Comparison of ENCODE assay signal across 2 cellular contexts in the genomic region with DNA sequence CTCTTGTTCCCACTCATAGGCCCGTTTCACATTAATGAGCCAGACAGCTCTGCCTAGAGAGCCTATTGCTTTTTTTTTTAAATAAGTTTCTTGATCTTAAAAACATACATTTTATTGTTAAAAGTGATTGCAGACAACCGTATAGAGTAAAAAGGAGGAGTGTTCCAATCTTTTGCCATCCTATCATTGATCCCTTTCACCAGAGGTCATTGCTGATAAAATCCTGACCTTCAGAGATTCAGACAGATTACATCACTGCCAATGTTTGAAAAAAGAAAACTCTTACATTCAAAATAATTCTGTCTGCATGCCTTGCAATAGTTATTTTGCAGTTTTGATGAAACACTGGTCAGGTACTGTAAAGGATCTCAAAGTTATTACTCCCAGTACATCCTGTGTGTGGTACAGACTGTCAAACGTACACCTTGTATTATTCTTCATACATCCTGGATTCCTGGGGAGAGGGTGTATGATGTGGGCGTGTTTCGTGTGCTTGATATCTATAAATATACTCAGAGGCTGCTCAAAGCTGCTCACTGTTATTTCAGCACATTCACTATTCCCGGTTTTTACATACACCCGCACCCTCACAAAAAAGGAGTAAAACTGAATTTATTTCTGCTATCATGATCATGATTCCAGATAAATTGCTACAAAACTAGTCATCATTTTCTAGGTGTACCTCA.
TF ChIP-seq lines count a peak whose summit lies in the region.

No MANE protein-coding gene starts in this region.

TF ChIP-seq in SK-N-SH treated with all-trans-retinoic acid at 6 μM for 48 hours, 23 proteins besides CTCF, POLR2A, EP300 and RAD21:
- TF ChIP-seq ZNF70 (CRISPR knock-in tag; IDR thresholded peaks at IDR 0.05) (no peak), SNAI2 (CRISPR knock-in tag; IDR thresholded peaks at IDR 0.05) (no peak), ZNF8 (CRISPR knock-in tag; IDR thresholded peaks at IDR 0.05) (no peak), GLIS3 (CRISPR knock-in tag; IDR thresholded peaks at IDR 0.05) (no peak)
- TF ChIP-seq, protein P1, sequence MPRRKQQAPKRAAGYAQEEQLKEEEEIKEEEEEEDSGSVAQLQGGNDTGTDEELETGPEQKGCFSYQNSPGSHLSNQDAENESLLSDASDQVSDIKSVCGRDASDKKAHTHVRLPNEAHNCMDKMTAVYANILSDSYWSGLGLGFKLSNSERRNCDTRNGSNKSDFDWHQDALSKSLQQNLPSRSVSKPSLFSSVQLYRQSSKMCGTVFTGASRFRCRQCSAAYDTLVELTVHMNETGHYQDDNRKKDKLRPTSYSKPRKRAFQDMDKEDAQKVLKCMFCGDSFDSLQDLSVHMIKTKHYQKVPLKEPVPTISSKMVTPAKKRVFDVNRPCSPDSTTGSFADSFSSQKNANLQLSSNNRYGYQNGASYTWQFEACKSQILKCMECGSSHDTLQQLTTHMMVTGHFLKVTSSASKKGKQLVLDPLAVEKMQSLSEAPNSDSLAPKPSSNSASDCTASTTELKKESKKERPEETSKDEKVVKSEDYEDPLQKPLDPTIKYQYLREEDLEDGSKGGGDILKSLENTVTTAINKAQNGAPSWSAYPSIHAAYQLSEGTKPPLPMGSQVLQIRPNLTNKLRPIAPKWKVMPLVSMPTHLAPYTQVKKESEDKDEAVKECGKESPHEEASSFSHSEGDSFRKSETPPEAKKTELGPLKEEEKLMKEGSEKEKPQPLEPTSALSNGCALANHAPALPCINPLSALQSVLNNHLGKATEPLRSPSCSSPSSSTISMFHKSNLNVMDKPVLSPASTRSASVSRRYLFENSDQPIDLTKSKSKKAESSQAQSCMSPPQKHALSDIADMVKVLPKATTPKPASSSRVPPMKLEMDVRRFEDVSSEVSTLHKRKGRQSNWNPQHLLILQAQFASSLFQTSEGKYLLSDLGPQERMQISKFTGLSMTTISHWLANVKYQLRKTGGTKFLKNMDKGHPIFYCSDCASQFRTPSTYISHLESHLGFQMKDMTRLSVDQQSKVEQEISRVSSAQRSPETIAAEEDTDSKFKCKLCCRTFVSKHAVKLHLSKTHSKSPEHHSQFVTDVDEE (CRISPR knock-in tag; IDR thresholded peaks at IDR 0.05): no peak

TF ChIP-seq in SK-N-SH, 30 proteins besides CTCF, POLR2A, EP300 and RAD21:
- TF ChIP-seq SMC3 (IDR thresholded peaks at IDR 0.05; ENCODE audit: low read depth, low read length) (no peak), FOXJ3 (CRISPR knock-in tag; IDR thresholded peaks at IDR 0.05) (no peak), FOSL2 (IDR thresholded peaks at IDR 0.05; ENCODE audit: borderline replicate concordance, low read depth) (no peak), MXI1 (IDR thresholded peaks at IDR 0.05; ENCODE audit: low read depth, low read length) (no peak), NFIC (IDR thresholded peaks at IDR 0.05; ENCODE audit: borderline replicate concordance) (no peak), RCOR1 (IDR thresholded peaks at IDR 0.05; ENCODE audit: low read length) (no peak), TCF12 (IDR thresholded peaks at IDR 0.05) (no peak), TAF1 (IDR thresholded peaks at IDR 0.05; ENCODE audit: borderline replicate concordance, low read depth, low read length) (no peak), RXRA (IDR thresholded peaks at IDR 0.05; ENCODE audit: borderline replicate concordance, low read depth) (no peak), YY1 (IDR thresholded peaks at IDR 0.05; ENCODE audit: low read depth) (no peak), EZH2phosphoT487 (IDR thresholded peaks at IDR 0.05; ENCODE audit: borderline replicate concordance, low read depth) (no peak), GATA2 (CRISPR knock-in tag; IDR thresholded peaks at IDR 0.05) (no peak)
- TF ChIP-seq, protein P2, sequence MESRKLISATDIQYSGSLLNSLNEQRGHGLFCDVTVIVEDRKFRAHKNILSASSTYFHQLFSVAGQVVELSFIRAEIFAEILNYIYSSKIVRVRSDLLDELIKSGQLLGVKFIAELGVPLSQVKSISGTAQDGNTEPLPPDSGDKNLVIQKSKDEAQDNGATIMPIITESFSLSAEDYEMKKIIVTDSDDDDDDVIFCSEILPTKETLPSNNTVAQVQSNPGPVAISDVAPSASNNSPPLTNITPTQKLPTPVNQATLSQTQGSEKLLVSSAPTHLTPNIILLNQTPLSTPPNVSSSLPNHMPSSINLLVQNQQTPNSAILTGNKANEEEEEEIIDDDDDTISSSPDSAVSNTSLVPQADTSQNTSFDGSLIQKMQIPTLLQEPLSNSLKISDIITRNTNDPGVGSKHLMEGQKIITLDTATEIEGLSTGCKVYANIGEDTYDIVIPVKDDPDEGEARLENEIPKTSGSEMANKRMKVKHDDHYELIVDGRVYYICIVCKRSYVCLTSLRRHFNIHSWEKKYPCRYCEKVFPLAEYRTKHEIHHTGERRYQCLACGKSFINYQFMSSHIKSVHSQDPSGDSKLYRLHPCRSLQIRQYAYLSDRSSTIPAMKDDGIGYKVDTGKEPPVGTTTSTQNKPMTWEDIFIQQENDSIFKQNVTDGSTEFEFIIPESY (IDR thresholded peaks at IDR 0.05; ENCODE audit: borderline replicate concordance, low read depth): no peak
- TF ChIP-seq, protein P3, sequence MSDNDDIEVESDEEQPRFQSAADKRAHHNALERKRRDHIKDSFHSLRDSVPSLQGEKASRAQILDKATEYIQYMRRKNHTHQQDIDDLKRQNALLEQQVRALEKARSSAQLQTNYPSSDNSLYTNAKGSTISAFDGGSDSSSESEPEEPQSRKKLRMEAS (IDR thresholded peaks at IDR 0.05; ENCODE audit: low read depth): no peak
- TF ChIP-seq, protein P4, sequence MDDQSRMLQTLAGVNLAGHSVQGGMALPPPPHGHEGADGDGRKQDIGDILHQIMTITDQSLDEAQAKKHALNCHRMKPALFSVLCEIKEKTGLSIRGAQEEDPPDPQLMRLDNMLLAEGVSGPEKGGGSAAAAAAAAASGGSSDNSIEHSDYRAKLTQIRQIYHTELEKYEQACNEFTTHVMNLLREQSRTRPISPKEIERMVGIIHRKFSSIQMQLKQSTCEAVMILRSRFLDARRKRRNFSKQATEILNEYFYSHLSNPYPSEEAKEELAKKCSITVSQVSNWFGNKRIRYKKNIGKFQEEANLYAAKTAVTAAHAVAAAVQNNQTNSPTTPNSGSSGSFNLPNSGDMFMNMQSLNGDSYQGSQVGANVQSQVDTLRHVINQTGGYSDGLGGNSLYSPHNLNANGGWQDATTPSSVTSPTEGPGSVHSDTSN (IDR thresholded peaks at IDR 0.05): no peak
- TF ChIP-seq, protein P5, sequence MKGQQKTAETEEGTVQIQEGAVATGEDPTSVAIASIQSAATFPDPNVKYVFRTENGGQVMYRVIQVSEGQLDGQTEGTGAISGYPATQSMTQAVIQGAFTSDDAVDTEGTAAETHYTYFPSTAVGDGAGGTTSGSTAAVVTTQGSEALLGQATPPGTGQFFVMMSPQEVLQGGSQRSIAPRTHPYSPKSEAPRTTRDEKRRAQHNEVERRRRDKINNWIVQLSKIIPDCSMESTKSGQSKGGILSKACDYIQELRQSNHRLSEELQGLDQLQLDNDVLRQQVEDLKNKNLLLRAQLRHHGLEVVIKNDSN (IDR thresholded peaks at IDR 0.05; ENCODE audit: borderline replicate concordance, low read depth): no peak
